ENCODE assay signal across 8 cellular contexts in genomic region chr1:153922076-153922837, GRCh38. TPM values are rescaled to one million over a fixed set of nuclear protein-coding genes. Genes with fewer than 3 reads are reported as not detected.
DNase-seq lines count a peak whose midpoint lies in the region; ATAC-seq and TF ChIP-seq lines count a peak whose summit lies in the region.

No MANE protein-coding gene starts in this region.

- no peaks in the 10 kb centered on the region for H3K27me3 Mint-ChIP-seq in Calu3 (ENCODE audit: unreplicated experiment)
- no peaks in the 10 kb centered on the region for H3K27me3 Mint-ChIP-seq in activated naive CD8-positive, alpha-beta T cell

- no peaks in the 10 kb centered on the region for H3K9me3 Mint-ChIP-seq in Calu3 (ENCODE audit: low read depth, unreplicated experiment)
- no peaks in the 10 kb centered on the region for H3K9me3 Mint-ChIP-seq in activated naive CD8-positive, alpha-beta T cell (ENCODE audit: low read depth)

- H3K9me3 ChIP-seq in iPS DF 6.9 (ENCODE audit: control insufficient read depth, insufficient read depth, low read length) (no peaks in the 10 kb centered on the region), skeletal muscle tissue (ENCODE audit: control insufficient read depth in 3 of 3, low read length in 3 of 3) (no peaks in the 10 kb centered on the region)

- intact Hi-C loops in Calu3 (cut with micrococcal nuclease; ENCODE audit: unreplicated experiment): loop anchor here (5.0 kb wide), 1 partner anchor 100 kb away; no protein-coding TSS in a partner anchor
- intact Hi-C loops in sciatic nerve (cut with DNase I): no loop called here

- H3K36me3 ChIP-seq in iPS DF 6.9 (ENCODE audit: control insufficient read depth, insufficient read depth, low read length) (0 out of 2 replicates have a peak, but pooled peaks cover 4% of the 10 kb centered on the region), skeletal muscle tissue (ENCODE audit: control insufficient read depth in 3 of 3, insufficient read depth in 3 of 3, low read length in 3 of 3) (no peaks in the 10 kb centered on the region)

- H3K27me3 ChIP-seq in iPS DF 6.9 (ENCODE audit: control insufficient read depth, insufficient read depth, low read length) (no peaks in the 10 kb centered on the region), skeletal muscle tissue (ENCODE audit: control insufficient read depth in 3 of 3, insufficient read depth in 3 of 3, low read length in 3 of 3) (no peaks in the 10 kb centered on the region)

- peak; percentile 78 for DNase-seq in Calu3
- DNase-seq in OCI-M1 (lab: John Stamatoyannopoulos, UW): peak; percentile 97
- DNase-seq in iPS DF 6.9 (ENCODE audit: low read depth, low spot score): no peak
- DNase-seq in sciatic nerve (ENCODE audit: low spot score): no peak

- peaks cover 2% of the 10 kb centered on the region; the same call in 1 of the 2 replicates for H3K4me1 ChIP-seq in iPS DF 6.9 (ENCODE audit: control insufficient read depth, insufficient read depth, low read length)
- H3K4me1 ChIP-seq in skeletal muscle tissue (ENCODE audit: control insufficient read depth in 3 of 3, insufficient read depth in 3 of 3, low read length in 3 of 3): peaks cover 33 to 45% (median 39%) of the 10 kb centered on the region in 3 donors

- ATAC-seq in GM19023 (IDR thresholded peaks at IDR 0.05; ENCODE audit: unreplicated experiment) (peak; percentile 1), HG03159 (IDR thresholded peaks at IDR 0.05; ENCODE audit: unreplicated experiment) (peak; percentile 28), sciatic nerve (no peak)

- no TSS peak for BruUV-seq in Calu3 (replicated peaks; lab: Mats Ljungman, UMichigan)

- peaks cover 37% of the 10 kb centered on the region for H3K36me3 Mint-ChIP-seq in Calu3 (ENCODE audit: insufficient read depth, unreplicated experiment)
- H3K36me3 Mint-ChIP-seq in activated naive CD8-positive, alpha-beta T cell: no peaks in the 10 kb centered on the region

- H3K4me3 ChIP-seq in iPS DF 6.9 (ENCODE audit: low read length) (peak overlapping the region; percentile 72), skeletal muscle tissue (ENCODE audit: low read length in 3 of 3) (peak overlapping the region; percentile 78 to 81 (median 80))

- H3K4me3 Mint-ChIP-seq in Calu3 (ENCODE audit: low read depth, unreplicated experiment): peak overlapping the region; percentile 74
- peak overlapping the region; percentile 95 for H3K4me3 Mint-ChIP-seq in activated naive CD8-positive, alpha-beta T cell

- H3K27ac ChIP-seq in iPS DF 6.9 (ENCODE audit: low read length) (no peak overlapping the region), skeletal muscle tissue (ENCODE audit: low read depth, low read length) (peak overlapping the region; percentile 69)

- peaks cover 33% of the 10 kb centered on the region for H3K4me1 Mint-ChIP-seq in Calu3 (ENCODE audit: low read depth, unreplicated experiment)
- peaks cover 50% of the 10 kb centered on the region for H3K4me1 Mint-ChIP-seq in activated naive CD8-positive, alpha-beta T cell (ENCODE audit: low read depth)

- WGBS in iPS DF 6.9 (ENCODE audit: insufficient coverage, insufficient read length): no CpG with 5 or more reads among the region's 68 CpGs

- CTCF ChIA-PET in Calu3 (lab: Charles Lee): interaction anchor here (0.5 to 2.3 kb wide), 8 partner anchors 23 to 1037 kb away, joined by 3 to 11 read pairs (median 3); partner anchors contain the start of genes DENND4B, RAB13, RPS27 and SLC39A1

- peak overlapping the region; percentile 71 to 85 (median 81) for H3K9ac ChIP-seq in skeletal muscle tissue (ENCODE audit: low read depth in 1 of 3, low read length in 3 of 3)

- peak overlapping the region; percentile 91 for H3K27ac Mint-ChIP-seq in Calu3 (ENCODE audit: unreplicated experiment)
- peak overlapping the region; percentile 94 for H3K27ac Mint-ChIP-seq in activated naive CD8-positive, alpha-beta T cell

- no peak for TF ChIP-seq CTCF in Calu3 (IDR thresholded peaks at IDR 0.05; ENCODE audit: unreplicated experiment)

RNA-seq across cellular contexts. Expression of gene GATAD2B, which starts 0.5 kb away (rescaled TPM):
- total RNA-seq in Calu3 (2022): 58.3 and 62.5 TPM in 2 replicates
- 6.3 TPM for total RNA-seq in skeletal muscle tissue
- 59.6 TPM for total RNA-seq in sciatic nerve

RNA-seq across cellular contexts. Expression of gene DENND4B, which starts 24.3 kb away (rescaled TPM):
- total RNA-seq in Calu3 (2022): 89.0 and 90.0 TPM in 2 replicates
- total RNA-seq in skeletal muscle tissue: 9.9 TPM
- total RNA-seq in sciatic nerve: 78.9 TPM

RNA-seq across cellular contexts. Expression of gene CRTC2, which starts 36.2 kb away (rescaled TPM):
- 39.5 and 52.1 TPM in 2 replicates for total RNA-seq in Calu3 (2022)
- total RNA-seq in skeletal muscle tissue: 3.1 TPM
- 58.1 TPM for total RNA-seq in sciatic nerve

RNA-seq across cellular contexts. Expression of gene SLC39A1, which starts 41.1 kb away (rescaled TPM):
- total RNA-seq in Calu3 (2022) (138 and 152 TPM in 2 replicates), skeletal muscle tissue (40.2 TPM), sciatic nerve (73.9 TPM)

RNA-seq across cellular contexts. Expression of gene CREB3L4, which starts 45.4 kb away (rescaled TPM):
- total RNA-seq in Calu3 (2022) (23.2 and 26.5 TPM in 2 replicates), skeletal muscle tissue (8.9 TPM), sciatic nerve (11.8 TPM)

Comparison
In these comparisons a context has a peak if more than half of its experiments do, and no peak if none do; other contexts are left out.
1. DNase-seq: peak in Calu3 (single experiment) and OCI-M1 (single experiment); none in iPS DF 6.9 (single experiment) and sciatic nerve (single experiment).